ENCODE assay signal across 22 cellular contexts in the genomic region with DNA sequence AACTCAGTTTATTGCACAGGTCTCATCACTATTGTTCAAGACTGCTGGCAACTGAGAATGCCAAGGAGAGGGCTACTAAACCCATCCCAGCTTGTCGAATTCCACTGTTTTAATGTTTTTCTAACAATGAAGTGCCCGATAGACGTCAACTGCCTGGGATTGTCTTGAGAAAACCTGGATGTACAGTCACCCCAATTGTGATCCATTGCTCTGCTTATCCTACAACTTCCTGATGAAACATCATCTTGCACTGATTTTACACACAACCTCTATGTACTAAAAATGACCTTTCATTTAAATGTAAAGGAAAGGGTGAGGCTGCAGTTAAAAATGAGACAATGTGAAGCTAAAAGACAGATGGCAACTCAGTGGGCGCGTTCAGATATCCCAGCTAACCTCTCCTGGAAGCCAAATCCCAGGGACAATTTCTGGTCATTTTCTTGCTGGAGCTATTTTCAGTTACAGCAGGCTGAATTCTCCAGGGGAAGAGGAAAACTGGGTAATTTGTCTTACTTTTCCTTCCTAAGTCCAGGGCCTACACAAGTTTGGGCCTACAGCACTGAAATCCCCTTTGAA.
A peak's percentile ranks its signal among the peaks of the same experiment; 100 is the strongest.
DNase-seq lines count a peak whose midpoint lies in the region; ATAC-seq, FAIRE-seq and TF ChIP-seq lines count a peak whose summit lies in the region.
"Had no signal": no experiment of that assay in that cellular context is flagged by ENCODE, and none has a peak within 500 bp of the region (broad histone marks: within the 10 kb centered on the region; RNA-seq: fewer than 3 reads in every experiment).

No MANE protein-coding gene starts in this region.

- intact Hi-C loops in left ventricle myocardium inferior (cut with micrococcal nuclease): no loop called here
- intact Hi-C loops in Right ventricle myocardium inferior (cut with DNase I): no loop called here
- intact Hi-C loops in endothelial cell of umbilical vein (cut with micrococcal nuclease): no loop called here
- intact Hi-C loops in right lobe of liver (cut with DNase I): no loop called here

- no peak overlapping the region for H3K4me2 ChIP-seq in endothelial cell of umbilical vein (ENCODE audit: insufficient read depth, low read length)

- POLR2A ChIA-PET in endothelial cell of umbilical vein (lab: Charles Lee): no interaction called here

- H3K4me1 ChIP-seq in left ventricle myocardium inferior (peaks cover 28% of the 10 kb centered on the region), SJCRH30 (peaks cover 9% of the 10 kb centered on the region), endothelial cell of umbilical vein (ENCODE audit: control insufficient read depth, extremely low read depth, insufficient read depth, low read length) (no peaks in the 10 kb centered on the region), subcutaneous abdominal adipose tissue (ENCODE audit: control insufficient read depth in 5 of 5, insufficient read depth in 5 of 5, low read length in 5 of 5) (peaks cover 1 to 18% (median 4%) of the 10 kb centered on the region in 5 donors), right lobe of liver (no peaks in the 10 kb centered on the region)
- H3K4me1 ChIP-seq: Peyer's patch had no signal

- H3K9me3 ChIP-seq in left ventricle myocardium inferior (replicated peaks): no peaks in the 10 kb centered on the region
- H3K9me3 ChIP-seq in SJCRH30 (replicated peaks): no peaks in the 10 kb centered on the region
- H3K9me3 ChIP-seq in endothelial cell of umbilical vein (replicated peaks; ENCODE audit: control insufficient read depth, insufficient read depth, low read length): no peaks in the 10 kb centered on the region
- H3K9me3 ChIP-seq in subcutaneous abdominal adipose tissue (ENCODE audit: control insufficient read depth in 5 of 5, low read length in 5 of 5): no peaks in the 10 kb centered on the region
- no peaks in the 10 kb centered on the region for H3K9me3 ChIP-seq in right lobe of liver
- H3K9me3 ChIP-seq: Peyer's patch had no signal

- no peak for DNase-seq in left ventricle myocardium inferior
- DNase-seq in Right ventricle myocardium inferior (ENCODE audit: missing footprints): no peak
- DNase-seq in SJCRH30: no peak
- peak; percentile 14 for DNase-seq in endothelial cell of umbilical vein (ENCODE audit: low read depth, low spot score)
- DNase-seq in right lobe of liver: no peak
- DNase-seq in DMS53 (lab: John Stamatoyannopoulos, UW): no peak
- DNase-seq: Calu3, DND-41, GM23248, H9, HFFc6, Karpas-422, NCI-H1092, NCI-H1417 treated with DMSO at 0.1 percent for 48 hours, NCI-H1694 treated with DMSO at 0.1 percent for 48 hours, NCI-H2081, NCI-H2227 treated with DMSO at 0.1 percent for 48 hours, NCI-H526 treated with DMSO at 0.1 percent for 48 hours, Peyer's patch had no signal

- H3K4me3 ChIP-seq in left ventricle myocardium inferior (no peak overlapping the region), SJCRH30 (no peak overlapping the region), endothelial cell of umbilical vein (replicated peaks in 1 of 3; ENCODE audit: insufficient read depth in 1 of 3, low read depth in 1 of 3, low read length in 3 of 3) (no peak overlapping the region), subcutaneous abdominal adipose tissue (ENCODE audit: low read depth in 1 of 5, low read length in 5 of 5) (no peak overlapping the region), right lobe of liver (no peak overlapping the region)
- H3K4me3 ChIP-seq: GM23248, Peyer's patch had no signal

- H3K9ac ChIP-seq in endothelial cell of umbilical vein (replicated peaks; ENCODE audit: extremely low read depth, insufficient read depth, low read length): no peak overlapping the region
- H3K9ac ChIP-seq in subcutaneous abdominal adipose tissue (ENCODE audit: low read length in 5 of 5): peak overlapping the region in 1 of 5 donors; percentile 33
- H3K9ac ChIP-seq: GM23248 had no signal

- CTCF ChIA-PET in endothelial cell of umbilical vein (lab: Charles Lee): interaction anchor here (0.8 to 1.4 kb wide), 2 partner anchors 11 to 12 kb away, joined by 3 read pairs; no protein-coding TSS in a partner anchor

- H3K36me3 ChIP-seq in left ventricle myocardium inferior: no peaks in the 10 kb centered on the region
- H3K36me3 ChIP-seq in SJCRH30: no peaks in the 10 kb centered on the region
- no peaks in the 10 kb centered on the region for H3K36me3 ChIP-seq in endothelial cell of umbilical vein (ENCODE audit: control insufficient read depth in 2 of 2, extremely low read depth in 1 of 2, insufficient read depth in 2 of 2, low read length in 2 of 2)
- H3K36me3 ChIP-seq in subcutaneous abdominal adipose tissue (ENCODE audit: control insufficient read depth in 5 of 5, insufficient read depth in 5 of 5, low read length in 5 of 5): no peaks in the 10 kb centered on the region
- H3K36me3 ChIP-seq in right lobe of liver: no peaks in the 10 kb centered on the region
- H3K36me3 ChIP-seq: Peyer's patch had no signal

- FAIRE-seq in endothelial cell of umbilical vein (lab: Jason Lieb, UNC): peak; percentile 59
- FAIRE-seq: GM19239 had no signal

- no TSS peak for BruUV-seq in endothelial cell of umbilical vein (replicated peaks; lab: Mats Ljungman, UMichigan)

- H3K79me2 ChIP-seq in endothelial cell of umbilical vein (ENCODE audit: control insufficient read depth, insufficient read depth, low read length): no peaks in the 10 kb centered on the region

- H3K27ac ChIP-seq in left ventricle myocardium inferior (replicated peaks): peak overlapping the region; percentile 64
- peak overlapping the region; percentile 17; the same call in 1 of the 2 replicates for H3K27ac ChIP-seq in SJCRH30
- no peak overlapping the region for H3K27ac ChIP-seq in endothelial cell of umbilical vein (ENCODE audit: insufficient read depth, low read depth, low read length)
- H3K27ac ChIP-seq in subcutaneous abdominal adipose tissue (ENCODE audit: low read depth, low read length): peak overlapping the region; percentile 66
- no peak overlapping the region for H3K27ac ChIP-seq in right lobe of liver
- H3K27ac ChIP-seq: GM23248, Peyer's patch had no signal

- no peaks in the 10 kb centered on the region for H4K20me1 ChIP-seq in endothelial cell of umbilical vein (replicated peaks; ENCODE audit: control insufficient read depth, extremely low read depth, insufficient read depth, low read length)

- TF ChIP-seq CTCF in left ventricle myocardium inferior (IDR thresholded peaks at IDR 0.05; ENCODE audit: borderline replicate concordance) (no peak), endothelial cell of umbilical vein (IDR thresholded peaks at IDR 0.05; ENCODE audit: extremely low read depth in 1 of 2, insufficient read depth in 1 of 2, low read depth in 1 of 2, low read length in 2 of 2) (no peak), right lobe of liver (IDR thresholded peaks at IDR 0.05) (no peak)

- dilution Hi-C loops in endothelial cell of umbilical vein (cut with MboI; ENCODE audit: extremely low pct_ligation_motif_present, low sequenced_read_pairs): no loop called here

- peak overlapping the region; percentile 1 for H2AFZ ChIP-seq in endothelial cell of umbilical vein (ENCODE audit: low read depth, low read length)
- H2AFZ ChIP-seq: GM23248 had no signal

- TF ChIP-seq POLR2A in endothelial cell of umbilical vein (IDR thresholded peaks at IDR 0.05; ENCODE audit: low read depth, low read length) (no peak), right lobe of liver (IDR thresholded peaks at IDR 0.05) (no peak)

- 53% methylated on average over 5 of the region's 5 CpGs for WGBS in right lobe of liver (ENCODE audit: insufficient coverage, low coverage, low lambda C conversion rate, missing lambda C conversion rate)

- ATAC-seq in Right ventricle myocardium inferior (no peak), right lobe of liver (no peak), HG03460 (IDR thresholded peaks at IDR 0.05; ENCODE audit: unreplicated experiment) (no peak)

- no peaks in the 10 kb centered on the region for H3K27me3 ChIP-seq in left ventricle myocardium inferior (ENCODE audit: low read depth)
- no peaks in the 10 kb centered on the region for H3K27me3 ChIP-seq in SJCRH30
- H3K27me3 ChIP-seq in endothelial cell of umbilical vein (ENCODE audit: control insufficient read depth in 2 of 2, insufficient read depth in 2 of 2, low read length in 2 of 2): no peaks in the 10 kb centered on the region
- H3K27me3 ChIP-seq in subcutaneous abdominal adipose tissue (ENCODE audit: control insufficient read depth in 5 of 5, insufficient read depth in 4 of 5, low read length in 5 of 5): no peaks in the 10 kb centered on the region
- no peaks in the 10 kb centered on the region for H3K27me3 ChIP-seq in right lobe of liver
- H3K27me3 ChIP-seq: Peyer's patch had no signal

- no peaks in the 10 kb centered on the region for H3K9me1 ChIP-seq in endothelial cell of umbilical vein (replicated peaks; ENCODE audit: control insufficient read depth, extremely low read depth, insufficient read depth, low read length)

TF ChIP-seq in endothelial cell of umbilical vein, 7 proteins besides CTCF, POLR2A, EP300 and RAD21:
- TF ChIP-seq GATA2 (IDR thresholded peaks at IDR 0.05; ENCODE audit: insufficient read depth, insufficient read length, low read depth, low read length): no peak
- TF ChIP-seq EZH2 (IDR thresholded peaks at IDR 0.05; ENCODE audit: borderline replicate concordance, low read depth, low read length, severe bottlenecking): no peak
- TF ChIP-seq JUN (IDR thresholded peaks at IDR 0.05; ENCODE audit: borderline replicate concordance, insufficient read depth, insufficient read length, low read depth): no peak
- no peak for TF ChIP-seq FOS (IDR thresholded peaks at IDR 0.05; ENCODE audit: borderline replicate concordance, insufficient read depth, low read length)
- TF ChIP-seq, protein P1, sequence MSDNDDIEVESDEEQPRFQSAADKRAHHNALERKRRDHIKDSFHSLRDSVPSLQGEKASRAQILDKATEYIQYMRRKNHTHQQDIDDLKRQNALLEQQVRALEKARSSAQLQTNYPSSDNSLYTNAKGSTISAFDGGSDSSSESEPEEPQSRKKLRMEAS (IDR thresholded peaks at IDR 0.05; ENCODE audit: insufficient read depth, insufficient read length): no peak

Comparison
In these comparisons a context has a peak if more than half of its experiments do, and no peak if none do; other contexts are left out.
1. H3K27ac ChIP-seq: peak in left ventricle myocardium inferior (single experiment), SJCRH30 (single experiment) and subcutaneous abdominal adipose tissue (single experiment); none in endothelial cell of umbilical vein (single experiment) and right lobe of liver (0 of 3).